ENCODE assay signal across 29 cellular contexts in the genomic region with DNA sequence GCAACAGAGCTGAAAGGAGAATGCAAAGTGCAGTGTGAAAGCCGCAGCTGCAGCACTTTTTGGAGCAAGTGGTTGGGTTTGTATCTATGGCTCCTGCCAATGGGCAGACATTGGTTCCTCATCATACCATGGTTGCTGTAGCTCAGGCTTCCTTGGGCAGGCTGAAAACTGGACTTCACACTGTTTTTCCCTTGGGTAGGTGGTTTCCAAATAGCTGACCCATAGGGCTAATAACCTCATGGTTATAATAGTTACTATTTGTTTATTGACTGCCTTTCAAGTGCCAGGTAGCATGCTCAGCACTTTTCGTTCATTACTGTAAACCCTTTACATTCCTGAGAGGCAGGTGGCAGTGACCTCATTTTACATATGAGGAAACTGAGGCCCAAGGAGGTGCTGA. TPM values are rescaled to one million over a fixed set of nuclear protein-coding genes. Genes with fewer than 3 reads are reported as not detected.
"Had no signal": no experiment of that assay in that cellular context is flagged by ENCODE, and none has a peak within 500 bp of the region (broad histone marks: within the 10 kb centered on the region; RNA-seq: fewer than 3 reads in every experiment).

No MANE protein-coding gene starts in this region.

- H3K4me3 Mint-ChIP-seq: activated B cell treated with CpG ODN at 0.5 μM for 24 hours; activated CD4-positive, alpha-beta T cell treated with anti-CD3 and anti-CD28 coated beads for 36 hours; activated CD8-positive, alpha-beta memory T cell treated with anti-CD3 and anti-CD28 coated beads, Interleukin-2, amount 10 ng/mL, durations not matched to agents 7 days and 5 days; activated CD8-positive, alpha-beta T cell treated with anti-CD3 and anti-CD28 coated beads, Interleukin-2, amount 10 ng/mL, durations not matched to agents 7 days and 5 days; activated naive CD4-positive, alpha-beta T cell treated with anti-CD3 and anti-CD28 coated beads, Interleukin-2, amount 50 U/mL, for 24 hours; activated naive CD8-positive, alpha-beta T cell treated with anti-CD3 and anti-CD28 coated beads, Interleukin-2, amount 50 U/mL, for 24 hours; stimulated activated memory B cell treated with anti-CD40 and anti-IgM and Interleukin-4, amounts not matched to agents 10 μg/mL and 1 μg/mL and 100 μg/mL, for 72 hours; T-helper 1 cell treated with Interleukin-12 subunit alpha and Interleukin-12 subunit beta and Interleukin-4 antibody, amounts not matched to agents 30 μg/mL and 1 μg/mL, for 36 hours had no signal

- H3K36me3 Mint-ChIP-seq: activated CD8-positive, alpha-beta memory T cell treated with anti-CD3 and anti-CD28 coated beads, Interleukin-2, amount 10 ng/mL, durations not matched to agents 7 days and 5 days; activated naive CD4-positive, alpha-beta T cell treated with anti-CD3 and anti-CD28 coated beads, Interleukin-2, amount 50 U/mL, for 24 hours; stimulated activated memory B cell treated with anti-CD40 and anti-IgM and Interleukin-4, amounts not matched to agents 10 μg/mL and 1 μg/mL and 100 μg/mL, for 72 hours had no signal

- H3K27ac ChIP-seq: colonic mucosa, foreskin keratinocyte, heart right ventricle, left lung, neutrophil, skin epidermis, suprapubic skin had no signal

- H3K4me1 ChIP-seq: foreskin keratinocyte had no signal

- ATAC-seq: activated CD4-positive, alpha-beta T cell treated with anti-CD3 and anti-CD28 coated beads for 36 hours; activated CD8-positive, alpha-beta memory T cell treated with anti-CD3 and anti-CD28 coated beads, Interleukin-2, amount 10 ng/mL, durations not matched to agents 7 days and 5 days; activated CD8-positive, alpha-beta T cell treated with anti-CD3 and anti-CD28 coated beads, Interleukin-2, amount 10 ng/mL, durations not matched to agents 7 days and 5 days; activated naive CD8-positive, alpha-beta T cell treated with anti-CD3 and anti-CD28 coated beads, Interleukin-2, amount 50 U/mL, for 24 hours; foreskin keratinocyte; heart right ventricle; left lung; sciatic nerve; stimulated activated memory B cell treated with anti-CD40 and anti-IgM and Interleukin-4, amounts not matched to agents 10 μg/mL and 1 μg/mL and 100 μg/mL, for 72 hours had no signal

- H3K27ac Mint-ChIP-seq: activated B cell treated with CpG ODN at 0.5 μM for 24 hours; activated CD4-positive, alpha-beta T cell treated with anti-CD3 and anti-CD28 coated beads for 36 hours; activated CD8-positive, alpha-beta memory T cell treated with anti-CD3 and anti-CD28 coated beads, Interleukin-2, amount 10 ng/mL, durations not matched to agents 7 days and 5 days; activated CD8-positive, alpha-beta T cell treated with anti-CD3 and anti-CD28 coated beads, Interleukin-2, amount 10 ng/mL, durations not matched to agents 7 days and 5 days; activated naive CD4-positive, alpha-beta T cell treated with anti-CD3 and anti-CD28 coated beads, Interleukin-2, amount 50 U/mL, for 24 hours; activated naive CD8-positive, alpha-beta T cell treated with anti-CD3 and anti-CD28 coated beads, Interleukin-2, amount 50 U/mL, for 24 hours; activated T-helper 2 cell treated with anti-CD3 and anti-CD28 coated beads, Interferon-gamma antibody, Interleukin-2, Interleukin-4, amounts not matched to agents 10 μg/mL and 5 μg/mL and 100 μg/mL, durations not matched to agents 14 hours and 24 hours and 36 hours; stimulated activated memory B cell treated with anti-CD40 and anti-IgM and Interleukin-4, amounts not matched to agents 10 μg/mL and 1 μg/mL and 100 μg/mL, for 72 hours; T-helper 1 cell treated with Interleukin-12 subunit alpha and Interleukin-12 subunit beta and Interleukin-4 antibody, amounts not matched to agents 30 μg/mL and 1 μg/mL, for 36 hours had no signal

- H3K9me3 Mint-ChIP-seq: activated B cell treated with CpG ODN at 0.5 μM for 24 hours; activated naive CD4-positive, alpha-beta T cell treated with anti-CD3 and anti-CD28 coated beads, Interleukin-2, amount 50 U/mL, for 24 hours; activated naive CD8-positive, alpha-beta T cell treated with anti-CD3 and anti-CD28 coated beads, Interleukin-2, amount 50 U/mL, for 24 hours; activated T-helper 2 cell treated with anti-CD3 and anti-CD28 coated beads, Interferon-gamma antibody, Interleukin-2, Interleukin-4, amounts not matched to agents 10 μg/mL and 5 μg/mL and 100 μg/mL, durations not matched to agents 14 hours and 24 hours and 36 hours; nephron; stimulated activated memory B cell treated with anti-CD40 and anti-IgM and Interleukin-4, amounts not matched to agents 10 μg/mL and 1 μg/mL and 100 μg/mL, for 72 hours; T-helper 1 cell treated with Interleukin-12 subunit alpha and Interleukin-12 subunit beta and Interleukin-4 antibody, amounts not matched to agents 30 μg/mL and 1 μg/mL, for 36 hours had no signal

- H3K4me3 ChIP-seq: colonic mucosa, esophagus muscularis mucosa, heart right ventricle, left lung, lung, skin epidermis, suprapubic skin, tibial nerve had no signal

- H3K36me3 ChIP-seq: colonic mucosa, esophagus muscularis mucosa, heart right ventricle, left lung, neutrophil, suprapubic skin, tibial nerve had no signal

- H3K9me3 ChIP-seq: colonic mucosa, esophagus muscularis mucosa, heart right ventricle, left lung, neutrophil, suprapubic skin, tibial nerve had no signal

- H3K27me3 ChIP-seq: esophagus muscularis mucosa had no signal

- DNase-seq: activated B cell treated with CpG ODN at 0.5 μM for 24 hours; activated CD4-positive, alpha-beta T cell treated with anti-CD3 and anti-CD28 coated beads for 36 hours; activated CD8-positive, alpha-beta memory T cell treated with anti-CD3 and anti-CD28 coated beads, Interleukin-2, amount 10 ng/mL, durations not matched to agents 7 days and 5 days; activated CD8-positive, alpha-beta T cell treated with anti-CD3 and anti-CD28 coated beads, Interleukin-2, amount 10 ng/mL, durations not matched to agents 7 days and 5 days; activated naive CD8-positive, alpha-beta T cell treated with anti-CD3 and anti-CD28 coated beads, Interleukin-2, amount 50 U/mL, for 24 hours; activated T-cell treated with anti-CD3 and anti-CD28 coated beads, Interleukin-2, amount 50 U/mL, for 48 hours; cerebellar nuclear complex; colonic mucosa; effector memory CD4-positive, alpha-beta T cell; foreskin keratinocyte; heart right ventricle; kidney glomerular epithelial cell; left lung; stimulated activated CD4-positive, alpha-beta T cell treated with anti-CD3 and anti-CD28 coated beads, Interleukin-12 subunit alpha, Interleukin-12 subunit beta, amount 100 ng/mL, for 4 hours; stimulated activated CD4-positive, alpha-beta T cell treated with anti-CD3 and anti-CD28 coated beads, Interleukin-4, amount 100 ng/mL, for 4 hours; stimulated activated CD8-positive, alpha-beta memory T cell treated with anti-CD3 and anti-CD28 coated beads, Interleukin-4, amount 100 ng/mL, for 48 hours; SW 1271 had no signal

RNA-seq across cellular contexts. Expression of gene CGNL1, which starts 4.5 kb away (rescaled TPM):
- total RNA-seq: activated CD4-positive, alpha-beta T cell treated with anti-CD3 and anti-CD28 coated beads for 36 hours; activated CD8-positive, alpha-beta memory T cell treated with anti-CD3 and anti-CD28 coated beads, Interleukin-2, amount 10 ng/mL, durations not matched to agents 7 days and 5 days; activated CD8-positive, alpha-beta T cell treated with anti-CD3 and anti-CD28 coated beads, Interleukin-2, amount 10 ng/mL, durations not matched to agents 7 days and 5 days; activated T-helper 2 cell treated with anti-CD3 and anti-CD28 coated beads, Interferon-gamma antibody, Interleukin-2, Interleukin-4, amounts not matched to agents 10 μg/mL and 5 μg/mL and 100 μg/mL, durations not matched to agents 14 hours and 24 hours and 36 hours had no signal
